13 cellular contexts compared by ENCODE assay signal in the genomic region with DNA sequence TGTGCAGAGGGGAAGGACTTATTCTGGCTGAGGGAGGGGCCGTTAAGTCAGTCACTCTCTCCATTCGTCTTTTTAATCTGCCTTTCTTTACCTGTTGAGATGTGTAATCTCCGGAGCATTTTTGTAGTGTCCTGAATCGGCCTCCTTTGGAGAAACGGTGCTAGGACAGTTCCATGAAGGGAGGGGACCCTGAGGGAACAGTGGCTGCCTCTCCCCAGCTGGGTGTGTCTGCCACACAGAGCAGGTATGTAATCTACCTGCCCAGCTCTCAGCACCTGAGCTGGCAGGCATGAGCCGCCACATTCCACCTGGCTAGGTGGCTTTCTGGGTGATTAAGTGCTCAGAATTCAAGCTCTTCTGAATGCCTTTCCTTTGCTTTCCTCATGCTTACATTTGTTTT.
DNase-seq lines count a peak whose midpoint lies in the region; ATAC-seq and TF ChIP-seq lines count a peak whose summit lies in the region.
"Had no signal": no experiment of that assay in that cellular context is flagged by ENCODE, and none has a peak within 500 bp of the region (broad histone marks: within the 10 kb centered on the region; RNA-seq: fewer than 3 reads in every experiment).

No MANE protein-coding gene starts in this region.

- 0 out of 2 replicates have a peak, but pooled peaks cover 3% of the 10 kb centered on the region for H3K4me1 ChIP-seq in GM23338 (ENCODE audit: insufficient read depth)
- peaks cover 28% of the 10 kb centered on the region for H3K4me1 ChIP-seq in PC-3 (ENCODE audit: insufficient read depth, low read length)

- BruUV-seq in PC-3 (replicated peaks; lab: Mats Ljungman, UMichigan), result no TSS peak

- H3K9me3 Mint-ChIP-seq in GM23338, result no peaks in the 10 kb centered on the region
- H3K9me3 Mint-ChIP-seq in progenitor cell of endocrine pancreas (ENCODE audit: low read depth), result no peaks in the 10 kb centered on the region
- no peaks in the 10 kb centered on the region for H3K9me3 Mint-ChIP-seq in activated CD8-positive, alpha-beta T cell treated with anti-CD3 and anti-CD28 coated beads for 36 hours
- H3K9me3 Mint-ChIP-seq in CD14-positive monocyte, result no peaks in the 10 kb centered on the region
- H3K9me3 Mint-ChIP-seq: activated B cell treated with CpG ODN at 0.5 μM for 24 hours; CD4-positive, alpha-beta T cell; dendritic cell treated with granulocyte-macrophage colony-stimulating factor and Interleukin-4, amounts not matched to agents 40 ng/mL and 50 ng/mL, for 4 days had no signal

- H3K36me3 Mint-ChIP-seq in GM23338 (ENCODE audit: low read depth), result no peaks in the 10 kb centered on the region
- H3K36me3 Mint-ChIP-seq in progenitor cell of endocrine pancreas (ENCODE audit: insufficient read depth), result peaks cover 8% of the 10 kb centered on the region
- no peaks in the 10 kb centered on the region for H3K36me3 Mint-ChIP-seq in activated CD8-positive, alpha-beta T cell treated with anti-CD3 and anti-CD28 coated beads for 36 hours (ENCODE audit: low read depth)
- no peaks in the 10 kb centered on the region for H3K36me3 Mint-ChIP-seq in CD14-positive monocyte

- H3K9me2 ChIP-seq in GM23338 (ENCODE audit: insufficient read depth) (no peaks in the 10 kb centered on the region), PC-3 (replicated peaks; ENCODE audit: low read length) (no peaks in the 10 kb centered on the region)

- H3K27ac ChIP-seq in GM23338 (ENCODE audit: low read depth) (no peak overlapping the region), PC-3 (ENCODE audit: low read length) (no peak overlapping the region)

- H3K4me1 Mint-ChIP-seq in GM23338 (peaks cover 12% of the 10 kb centered on the region), progenitor cell of endocrine pancreas (ENCODE audit: low read depth) (peaks cover 37% of the 10 kb centered on the region), CD14-positive monocyte (peaks cover 9% of the 10 kb centered on the region)
- H3K4me1 Mint-ChIP-seq in activated CD8-positive, alpha-beta T cell treated with anti-CD3 and anti-CD28 coated beads for 36 hours (ENCODE audit: low read depth), result peaks cover 18% of the 10 kb centered on the region
- H3K4me1 Mint-ChIP-seq: activated B cell treated with CpG ODN at 0.5 μM for 24 hours had no signal

- TF ChIP-seq CTCF in GM23338 (conservative IDR thresholded peaks at IDR 0.05; ENCODE audit: low read depth in 2 of 2), result no peak
- TF ChIP-seq CTCF in PC-3 (conservative IDR thresholded peaks at IDR 0.05; ENCODE audit: low read depth, low read length), result no peak
- TF ChIP-seq CTCF in progenitor cell of endocrine pancreas (IDR thresholded peaks at IDR 0.05; ENCODE audit: unreplicated experiment), result no peak
- no peak for TF ChIP-seq CTCF in activated CD8-positive, alpha-beta T cell treated with anti-CD3 and anti-CD28 coated beads for 36 hours (IDR thresholded peaks at IDR 0.05)
- TF ChIP-seq CTCF in CD14-positive monocyte (IDR thresholded peaks at IDR 0.05), result no peak

- no peaks in the 10 kb centered on the region for H3F3A ChIP-seq in GM23338 (replicated peaks; ENCODE audit: low read depth)
- H3F3A ChIP-seq in PC-3 (ENCODE audit: low read length, unreplicated experiment), result no peaks in the 10 kb centered on the region

- H4K20me1 ChIP-seq in GM23338 (replicated peaks; ENCODE audit: insufficient read depth) (no peaks in the 10 kb centered on the region), PC-3 (ENCODE audit: low read length) (no peaks in the 10 kb centered on the region)

- no peak overlapping the region for H3K4me3 ChIP-seq in GM23338
- no peak overlapping the region for H3K4me3 ChIP-seq in PC-3 (ENCODE audit: low read length)

- no peaks in the 10 kb centered on the region for H3K9me3 ChIP-seq in PC-3 (ENCODE audit: low read length)

- no peak overlapping the region for H3K27ac Mint-ChIP-seq in GM23338
- H3K27ac Mint-ChIP-seq in progenitor cell of endocrine pancreas, result peak overlapping the region; percentile 47
- no peak overlapping the region for H3K27ac Mint-ChIP-seq in activated CD8-positive, alpha-beta T cell treated with anti-CD3 and anti-CD28 coated beads for 36 hours
- H3K27ac Mint-ChIP-seq in CD14-positive monocyte, result no peak overlapping the region
- H3K27ac Mint-ChIP-seq: activated B cell treated with CpG ODN at 0.5 μM for 24 hours; CD4-positive, alpha-beta T cell; dendritic cell treated with granulocyte-macrophage colony-stimulating factor and Interleukin-4, amounts not matched to agents 40 ng/mL and 50 ng/mL, for 4 days had no signal

- H3K79me2 ChIP-seq in GM23338 (replicated peaks; ENCODE audit: insufficient read depth) (no peaks in the 10 kb centered on the region), PC-3 (ENCODE audit: low read length) (no peaks in the 10 kb centered on the region)

- H3K4me3 Mint-ChIP-seq in GM23338 (no peak overlapping the region), progenitor cell of endocrine pancreas (ENCODE audit: low read depth) (no peak overlapping the region), CD14-positive monocyte (no peak overlapping the region)
- H3K4me3 Mint-ChIP-seq in activated CD8-positive, alpha-beta T cell treated with anti-CD3 and anti-CD28 coated beads for 36 hours, result no peak overlapping the region
- H3K4me3 Mint-ChIP-seq: activated B cell treated with CpG ODN at 0.5 μM for 24 hours; CD4-positive, alpha-beta T cell; dendritic cell treated with granulocyte-macrophage colony-stimulating factor and Interleukin-4, amounts not matched to agents 40 ng/mL and 50 ng/mL, for 4 days had no signal

- no peak overlapping the region for H3K9ac ChIP-seq in PC-3 (ENCODE audit: low read length)

- peak; percentile 92 for ATAC-seq in GM23338
- ATAC-seq in PC-3, result peak; percentile 76
- no peak for ATAC-seq in activated CD8-positive, alpha-beta T cell treated with anti-CD3 and anti-CD28 coated beads for 36 hours

- POLR2A ChIA-PET in PC-3 (lab: Charles Lee; ENCODE audit: unreplicated experiment), result interaction anchor here (0.6 kb wide), 1 partner anchor 82 kb away, joined by 4 read pairs; no protein-coding TSS in a partner anchor
- POLR2A ChIA-PET in activated CD8-positive, alpha-beta T cell treated with anti-CD3 and anti-CD28 coated beads for 36 hours (lab: Charles Lee), result interaction anchor here (1.1 kb wide), 1 partner anchor 10 kb away, joined by 3 read pairs; no protein-coding TSS in a partner anchor

- H3K36me3 ChIP-seq in GM23338 (ENCODE audit: insufficient read depth) (no peaks in the 10 kb centered on the region), PC-3 (ENCODE audit: low read depth, low read length) (peaks cover 6% of the 10 kb centered on the region)

- DNase-seq in GM23338 (ENCODE audit: low spot score), result peak; percentile 60
- DNase-seq in PC-3, result peak; percentile 77
- peak; percentile 15 for DNase-seq in iPS DF 19.7 (ENCODE audit: low read depth, low spot score)
- DNase-seq in progenitor cell of endocrine pancreas (ENCODE audit: low spot score, unreplicated experiment), result peak; percentile 29
- DNase-seq in activated CD8-positive, alpha-beta T cell treated with anti-CD3 and anti-CD28 coated beads for 36 hours, result no peak
- no peak for DNase-seq in NCI-H345 treated with DMSO at 0.1 percent for 48 hours (lab: John Stamatoyannopoulos, UW; ENCODE audit: unreplicated experiment)
- no peak for DNase-seq in CD14-positive monocyte (ENCODE audit: low spot score)
- no peak for DNase-seq in NCI-H524 treated with DMSO at 0.1 percent for 48 hours (lab: John Stamatoyannopoulos, UW)
- DNase-seq: activated B cell treated with CpG ODN at 0.5 μM for 24 hours; activated T-cell treated with anti-CD3 and anti-CD28 coated beads, Interleukin-2, amount 50 U/mL, for 1 hour; CD4-positive, alpha-beta T cell; Kasumi-1 had no signal

- intact Hi-C loops in PC-3 (cut with micrococcal nuclease), result no loop called here
- intact Hi-C loops in activated CD8-positive, alpha-beta T cell treated with anti-CD3 and anti-CD28 coated beads for 36 hours (cut with micrococcal nuclease), result no loop called here
- intact Hi-C loops in CD14-positive monocyte (cut with micrococcal nuclease), result no loop called here

- CTCF ChIA-PET in PC-3 (lab: Charles Lee), result interaction anchor here (1.0 kb wide), 1 partner anchor 31 kb away, joined by 3 read pairs; no protein-coding TSS in a partner anchor
- CTCF ChIA-PET in activated CD8-positive, alpha-beta T cell treated with anti-CD3 and anti-CD28 coated beads for 36 hours (lab: Charles Lee), result interaction anchor here (0.6 to 2.1 kb wide), 3 partner anchors 31 to 37 kb away, joined by 3 to 8 read pairs (median 4); no protein-coding TSS in a partner anchor

- H3K27me3 Mint-ChIP-seq in GM23338 (ENCODE audit: insufficient read depth, low read depth, poor library complexity), result no peaks in the 10 kb centered on the region
- H3K27me3 Mint-ChIP-seq in progenitor cell of endocrine pancreas, result no peaks in the 10 kb centered on the region
- H3K27me3 Mint-ChIP-seq in activated CD8-positive, alpha-beta T cell treated with anti-CD3 and anti-CD28 coated beads for 36 hours, result no peaks in the 10 kb centered on the region
- H3K27me3 Mint-ChIP-seq in CD14-positive monocyte (ENCODE audit: low read depth in 3 of 3), result no peaks in the 10 kb centered on the region
- H3K27me3 Mint-ChIP-seq: CD4-positive, alpha-beta T cell had no signal

- H3K4me2 ChIP-seq in GM23338 (no peak overlapping the region), PC-3 (ENCODE audit: low read length) (peak overlapping the region; percentile 15; the same call in 1 of the 2 replicates)

- H3K27me3 ChIP-seq in GM23338 (ENCODE audit: insufficient read depth) (no peaks in the 10 kb centered on the region), PC-3 (ENCODE audit: low read length) (no peaks in the 10 kb centered on the region)

- H2AFZ ChIP-seq in GM23338, result no peak overlapping the region
- no peak overlapping the region for H2AFZ ChIP-seq in PC-3 (ENCODE audit: low read length)

TF ChIP-seq in GM23338, 12 proteins besides CTCF, POLR2A, EP300 and RAD21 (continues in another document):
- no peak for TF ChIP-seq POLR2AphosphoS5 (IDR thresholded peaks at IDR 0.05; ENCODE audit: low read depth)
- no peak for TF ChIP-seq EZH2 (IDR thresholded peaks at IDR 0.05; ENCODE audit: low read depth, unreplicated experiment)
- no peak for TF ChIP-seq ZNF114 (CRISPR knock-in tag; IDR thresholded peaks at IDR 0.05)

Comparison
In these comparisons a context has a peak if more than half of its experiments do, and no peak if none do; other contexts are left out.
1. DNase-seq: peak in GM23338 (single experiment), PC-3 (single experiment), iPS DF 19.7 (single experiment) and progenitor cell of endocrine pancreas (single experiment); none in activated CD8-positive, alpha-beta T cell treated with anti-CD3 and anti-CD28 coated beads for 36 hours (single experiment), NCI-H345 treated with DMSO at 0.1 percent for 48 hours (single experiment), CD14-positive monocyte (single experiment) and NCI-H524 treated with DMSO at 0.1 percent for 48 hours (single experiment).